Comparison of ENCODE assay signal across 8 cellular contexts in the genomic region with DNA sequence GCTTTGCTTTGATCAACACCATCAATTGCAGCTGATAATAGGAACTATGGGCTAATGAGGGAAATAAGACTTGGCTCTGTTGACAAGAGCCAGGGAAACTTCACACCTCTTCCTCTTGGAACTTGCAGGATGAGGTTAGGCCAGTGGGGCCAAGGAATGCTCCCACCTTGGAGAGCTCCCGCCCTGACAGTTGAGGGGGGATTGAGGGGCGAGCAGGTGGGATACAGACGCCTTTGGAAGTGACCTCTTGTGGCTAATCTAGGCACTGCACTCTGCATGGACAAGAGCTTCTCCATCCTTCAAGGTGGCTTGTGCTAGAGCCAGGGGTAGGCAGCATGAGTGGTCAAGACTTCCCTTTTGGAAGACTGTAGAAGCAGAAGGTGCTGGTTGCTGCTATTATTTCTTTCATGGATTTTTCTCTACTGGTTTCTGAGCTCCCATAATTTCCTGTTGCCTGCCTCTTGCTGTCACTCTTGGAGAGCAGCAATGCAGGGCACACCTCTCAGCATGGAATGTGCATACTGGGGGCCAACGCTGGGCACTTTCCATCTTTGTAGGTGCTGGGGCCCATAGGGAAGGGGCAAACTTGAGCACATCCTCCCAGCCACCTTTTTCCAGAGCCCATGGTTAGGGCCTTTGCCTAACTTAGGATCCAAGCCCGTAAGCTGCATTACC. TPM values are rescaled to one million over a fixed set of nuclear protein-coding genes. Genes with fewer than 3 reads are reported as not detected.
A peak's percentile ranks its signal among the peaks of the same experiment; 100 is the strongest.
DNase-seq lines count a peak whose midpoint lies in the region; ATAC-seq and TF ChIP-seq lines count a peak whose summit lies in the region.

No MANE protein-coding gene starts in this region.

- TF ChIP-seq POLR2A in prostate gland (IDR thresholded peaks at IDR 0.05) = no peak

- H2AFZ ChIP-seq in fibroblast of lung (ENCODE audit: low read length) = no peak overlapping the region

- H3K27me3 ChIP-seq in fibroblast of lung (ENCODE audit: control insufficient read depth, insufficient read depth, low read length) = no peaks in the 10 kb centered on the region
- H3K27me3 ChIP-seq in prostate gland (replicated peaks; ENCODE audit: insufficient read depth) = no peaks in the 10 kb centered on the region

- intact Hi-C loops in prostate gland (cut with DNase I) = loop anchor here (5.0 kb wide), 2 partner anchors 226 to 616 kb away; a partner anchor contains a TSS

- H4K20me1 ChIP-seq in fibroblast of lung (ENCODE audit: control insufficient read depth, extremely low read depth, insufficient read depth, low read length) = no peaks in the 10 kb centered on the region

- H3K9me3 ChIP-seq in fibroblast of lung (ENCODE audit: control insufficient read depth, insufficient read depth, low read depth, low read length) = no peaks in the 10 kb centered on the region
- no peaks in the 10 kb centered on the region for H3K9me3 ChIP-seq in prostate gland

- H3K4me1 ChIP-seq in fibroblast of lung (ENCODE audit: control insufficient read depth, extremely low read depth, insufficient read depth, low read length) = peaks cover 4% of the 10 kb centered on the region
- no peaks in the 10 kb centered on the region for H3K4me1 ChIP-seq in prostate gland (replicated peaks)

- peak; percentile 14 for DNase-seq in NOMO-1 treated with DMSO at 0.1 percent for 48 hours (lab: John Stamatoyannopoulos, UW; ENCODE audit: unreplicated experiment)
- no peak for DNase-seq in NOMO-1 treated with dmso at 0.1 percent for 144 hours (lab: John Stamatoyannopoulos, UW; ENCODE audit: unreplicated experiment)
- DNase-seq in NAMALWA (ENCODE audit: low spot score) = peak; percentile 76
- peak in 2 of 3 experiments; percentile 21 to 37 for DNase-seq in activated CD8-positive, alpha-beta memory T cell treated with anti-CD3 and anti-CD28 coated beads for 48 hours (ENCODE audit: low read depth in 2 of 3, low spot score in 2 of 3)
- DNase-seq in fibroblast of lung (ENCODE audit: low read depth in 2 of 2) = peak in 1 of 2 donors; percentile 43
- DNase-seq in prostate gland (ENCODE audit: low spot score) = peak; percentile 32
- DNase-seq in GF-D8 (lab: John Stamatoyannopoulos, UW) = no peak

- H3K4me3 ChIP-seq in fibroblast of lung (replicated peaks in 1 of 4; ENCODE audit: control extremely low read depth in 1 of 4, insufficient read depth in 1 of 4, low read depth in 3 of 4, low read length in 4 of 4) (no peak overlapping the region), prostate gland (no peak overlapping the region)

- H3K9ac ChIP-seq in fibroblast of lung (ENCODE audit: insufficient read depth, low read length) = no peak overlapping the region

- ATAC-seq in GM18909 (IDR thresholded peaks at IDR 0.05; ENCODE audit: poor library complexity, unreplicated experiment) = no peak

- no peak overlapping the region for H3K4me2 ChIP-seq in fibroblast of lung (ENCODE audit: extremely low read depth, insufficient read depth, low read length)

- H3K36me3 ChIP-seq in fibroblast of lung (ENCODE audit: control insufficient read depth, insufficient read depth, low read length) (no peaks in the 10 kb centered on the region), prostate gland (no peaks in the 10 kb centered on the region)

- WGBS in prostate gland = 33% methylated on average over 5 of the region's 5 CpGs

- TF ChIP-seq CTCF in fibroblast of lung (conservative IDR thresholded peaks at IDR 0.05 in 1 of 2, IDR thresholded peaks at IDR 0.05 in 1 of 2; ENCODE audit: low read depth in 1 of 2, low read length in 2 of 2) (peak; percentile 79 to 92), prostate gland (IDR thresholded peaks at IDR 0.05) (peak; percentile 60 to 79 (median 76))

- H3K79me2 ChIP-seq in fibroblast of lung (ENCODE audit: control insufficient read depth, insufficient read depth, low read length) = peaks cover 24% of the 10 kb centered on the region

- H3K27ac ChIP-seq in fibroblast of lung (ENCODE audit: insufficient read depth, low read length) = no peak overlapping the region
- no peak overlapping the region for H3K27ac ChIP-seq in prostate gland

RNA-seq across cellular contexts. Expression of a gene that starts 2.3 kb away (rescaled TPM):
- total RNA-seq in fibroblast of lung = 9.0 and 14.2 TPM in 2 replicates
- 10.1 and 11.9 TPM in 2 replicates for polyA plus RNA-seq in fibroblast of lung
- 13.9 and 15.3 TPM in 2 replicates for polyA plus RNA-seq in fibroblast of lung (2012)
- 117 and 121 TPM in 2 replicates for polyA minus RNA-seq in fibroblast of lung (ENCODE audit: low replicate concordance)
- total RNA-seq in prostate gland = 100 to 1,000 TPM in 1 of 2 donors, 10 to 100 TPM in 1; 74.9 to 112 TPM

RNA-seq across cellular contexts. Expression of a gene that starts 50.7 kb away (rescaled TPM):
- total RNA-seq in fibroblast of lung (6.9 and 7.8 TPM in 2 replicates), prostate gland (10 to 100 TPM; 36.8 to 61.3 TPM)
- polyA plus RNA-seq in fibroblast of lung = 2.6 and 4.6 TPM in 2 replicates
- 1.1 and 2.9 TPM in 2 replicates for polyA plus RNA-seq in fibroblast of lung (2012)
- polyA minus RNA-seq in fibroblast of lung (ENCODE audit: low replicate concordance) = 1.6 and 2.1 TPM in 2 replicates

RNA-seq across cellular contexts. Expression of a gene that starts 52.3 kb away (rescaled TPM):
- not detected in 2 replicates for total RNA-seq in fibroblast of lung
- not detected in 2 replicates for polyA plus RNA-seq in fibroblast of lung
- polyA plus RNA-seq in fibroblast of lung (2012) = not detected in 2 replicates
- polyA minus RNA-seq in fibroblast of lung (ENCODE audit: low replicate concordance) = not detected in 2 replicates
- 1 to 10 TPM in 1 of 2 donors, under 1 TPM in 1; 0.05 to 1.0 TPM for total RNA-seq in prostate gland

RNA-seq across cellular contexts. Expression of a gene that starts 56.0 kb away (rescaled TPM):
- total RNA-seq in fibroblast of lung (39.8 and 48.9 TPM in 2 replicates), prostate gland (100 to 1,000 TPM in 1 of 2 donors, 10 to 100 TPM in 1; 82.9 to 121 TPM)
- polyA plus RNA-seq in fibroblast of lung = 81.1 and 95.4 TPM in 2 replicates
- 90.5 and 106 TPM in 2 replicates for polyA plus RNA-seq in fibroblast of lung (2012)
- polyA minus RNA-seq in fibroblast of lung (ENCODE audit: low replicate concordance) = 265 and 289 TPM in 2 replicates

Comparison
In these comparisons a context has a peak if more than half of its experiments do, and no peak if none do; other contexts are left out.
1. DNase-seq: peak in NOMO-1 treated with DMSO at 0.1 percent for 48 hours (single experiment), NAMALWA (single experiment), activated CD8-positive, alpha-beta memory T cell treated with anti-CD3 and anti-CD28 coated beads for 48 hours (2 of 3) and prostate gland (single experiment); none in NOMO-1 treated with dmso at 0.1 percent for 144 hours (single experiment) and GF-D8 (single experiment).